Comparison of ENCODE assay signal across 16 cellular contexts in genomic region chr4:105155426-105155825, GRCh38. TPM values are rescaled to one million over a fixed set of nuclear protein-coding genes. Genes with fewer than 3 reads are reported as not detected.
DNase-seq lines count a peak whose midpoint lies in the region; ATAC-seq, FAIRE-seq and TF ChIP-seq lines count a peak whose summit lies in the region.
"Had no signal": no experiment of that assay in that cellular context is flagged by ENCODE, and none has a peak within 500 bp of the region (broad histone marks: within the 10 kb centered on the region; RNA-seq: fewer than 3 reads in every experiment).

No MANE protein-coding gene starts in this region.

- H3K36me3 ChIP-seq in small intestine (ENCODE audit: control insufficient read depth in 2 of 2, insufficient read depth in 2 of 2, low read length in 2 of 2) (peaks cover 0 to 2% of the 10 kb centered on the region in 2 donors), Peyer's patch (no peaks in the 10 kb centered on the region)

- H3K4me1 ChIP-seq in small intestine (ENCODE audit: control insufficient read depth in 2 of 2, insufficient read depth in 1 of 2, low read depth in 1 of 2, low read length in 1 of 2) (peaks cover 0 to 8% of the 10 kb centered on the region in 2 donors), Peyer's patch (peaks cover 0 to 28% (median 3%) of the 10 kb centered on the region in 4 donors)

- H3K4me3 ChIP-seq in fibroblast of the aortic adventitia (ENCODE audit: low read depth, low read length) (no peak overlapping the region), small intestine (ENCODE audit: low read depth in 1 of 2, low read length in 2 of 2) (no peak overlapping the region), Peyer's patch (no peak overlapping the region)
- H3K4me3 ChIP-seq: PC-9 had no signal

- ATAC-seq in GM18520 (IDR thresholded peaks at IDR 0.05; ENCODE audit: unreplicated experiment), result no peak

- FAIRE-seq in small intestine (lab: Jason Lieb, UNC), result no peak

- no peaks in the 10 kb centered on the region for H3K9me3 ChIP-seq in small intestine (ENCODE audit: control insufficient read depth, low read depth)
- H3K9me3 ChIP-seq in Peyer's patch, result no peaks in the 10 kb centered on the region

- no peak overlapping the region for H3K27ac ChIP-seq in small intestine (ENCODE audit: low read depth in 1 of 2, low read length in 1 of 2)
- H3K27ac ChIP-seq in Peyer's patch, result no peak overlapping the region
- H3K27ac ChIP-seq: PC-9 had no signal

- TF ChIP-seq POLR2A in Peyer's patch (IDR thresholded peaks at IDR 0.05), result no peak

- DNase-seq in EL (peak; percentile 21), NCI-H226 (peak; percentile 51), fibroblast of the aortic adventitia (ENCODE audit: low read depth) (peak; percentile 49), small intestine (peak; percentile 5), Peyer's patch (no peak), pons (ENCODE audit: low spot score) (no peak)
- DNase-seq: C1 segment of cervical spinal cord, DMS 273 treated with DMSO at 0.1 percent for 48 hours, HCEC 1CT, KBM-7, NCI-H1092 treated with DMSO at 0.1 percent for 48 hours, NCI-H187, NCI-H774, PC-9, SHP77 had no signal

- H3K27me3 ChIP-seq in small intestine (ENCODE audit: control insufficient read depth in 2 of 2, insufficient read depth in 2 of 2, low read length in 2 of 2), result no peaks in the 10 kb centered on the region
- no peaks in the 10 kb centered on the region for H3K27me3 ChIP-seq in Peyer's patch

- no peak for TF ChIP-seq CTCF in fibroblast of the aortic adventitia (IDR thresholded peaks at IDR 0.05; ENCODE audit: insufficient read depth, low read length)
- no peak for TF ChIP-seq CTCF in Peyer's patch (IDR thresholded peaks at IDR 0.05)

- 63 to 68% (median 67%) methylated on average over 1 of the region's 1 CpG for WGBS in small intestine, 3 donors

RNA-seq across cellular contexts. Expression of gene TET2, which starts 8.8 kb away (rescaled TPM):
- 5.3 and 18.6 TPM in 2 replicates for total RNA-seq in fibroblast of the aortic adventitia (ENCODE audit: low replicate concordance)
- 1 to 10 TPM; 3.0 to 5.4 (median 3.9) TPM for polyA plus RNA-seq in small intestine
- 10 to 100 TPM; 30.3 to 57.6 (median 38.8) TPM for total RNA-seq in Peyer's patch

Comparison
In these comparisons a context has a peak if more than half of its experiments do, and no peak if none do; other contexts are left out.
1. DNase-seq: peak in EL (single experiment), NCI-H226 (single experiment), fibroblast of the aortic adventitia (single experiment) and small intestine (single experiment); none in Peyer's patch (0 of 3) and pons (single experiment).